In the genomic region with DNA sequence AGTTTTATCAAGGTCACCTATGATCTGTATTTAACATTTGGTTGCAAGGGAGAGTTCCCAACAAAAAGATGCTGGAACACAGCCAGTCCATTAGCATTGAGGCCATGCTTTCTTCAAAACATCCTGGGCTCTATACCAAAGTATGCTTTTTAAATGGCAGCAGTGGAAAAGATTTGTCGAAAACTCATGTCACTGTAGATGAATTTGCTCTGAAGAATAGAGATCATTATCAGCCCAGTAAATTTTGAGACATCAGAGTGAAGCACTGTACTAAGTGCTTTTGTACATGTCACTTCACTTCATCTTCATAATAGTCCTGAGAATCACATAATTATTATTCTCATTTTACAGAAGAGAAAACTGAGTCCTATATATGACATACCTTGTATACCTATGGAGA, we compare ENCODE assay signal across 22 cellular contexts.
"Had no signal": no experiment of that assay in that cellular context is flagged by ENCODE, and none has a peak within 500 bp of the region (broad histone marks: within the 10 kb centered on the region; RNA-seq: fewer than 3 reads in every experiment).

No MANE protein-coding gene starts in this region.

- ATAC-seq: effector memory CD8-positive, alpha-beta T cell; esophagus mucosa; gastrocnemius medialis; heart right ventricle; left cardiac atrium; left lung; left ventricle myocardium superior; lower lobe of right lung; mucosa of descending colon; naive thymus-derived CD8-positive, alpha-beta T cell had no signal

- H3K27ac ChIP-seq: colonic mucosa, esophagus squamous epithelium, gastrocnemius medialis, heart right ventricle, left lung, lower lobe of right lung had no signal

- H3K36me3 ChIP-seq: colonic mucosa, esophagus squamous epithelium, gastrocnemius medialis, heart right ventricle, left lung, lower lobe of right lung had no signal

- H3K9me3 ChIP-seq: colonic mucosa, esophagus squamous epithelium, gastrocnemius medialis, heart right ventricle, left lung, lower lobe of right lung, mucosa of descending colon had no signal

- H3K4me1 ChIP-seq: colonic mucosa, left lung, lower lobe of right lung had no signal

- DNase-seq: colonic mucosa; cortex of kidney; effector CD8-positive, alpha-beta T cell; effector memory CD8-positive, alpha-beta T cell; endodermal cell; erythroblast; esophagus squamous epithelium; foreskin fibroblast; foreskin melanocyte; gastrocnemius medialis; glutamatergic neuron; head of caudate nucleus; heart right ventricle; hippocampal formation; left cardiac atrium; left lung; left ventricle myocardium superior; lower lobe of right lung; mucosa of descending colon; naive B cell; naive thymus-derived CD8-positive, alpha-beta T cell had no signal

- H3K27me3 ChIP-seq: colonic mucosa, esophagus squamous epithelium, gastrocnemius medialis, heart right ventricle, left lung had no signal

- H3K4me3 ChIP-seq: colonic mucosa, esophagus squamous epithelium, gastrocnemius medialis, heart right ventricle, left lung, lower lobe of right lung, mucosa of descending colon had no signal
